Comparison of ENCODE assay signal across 28 cellular contexts in the genomic region with DNA sequence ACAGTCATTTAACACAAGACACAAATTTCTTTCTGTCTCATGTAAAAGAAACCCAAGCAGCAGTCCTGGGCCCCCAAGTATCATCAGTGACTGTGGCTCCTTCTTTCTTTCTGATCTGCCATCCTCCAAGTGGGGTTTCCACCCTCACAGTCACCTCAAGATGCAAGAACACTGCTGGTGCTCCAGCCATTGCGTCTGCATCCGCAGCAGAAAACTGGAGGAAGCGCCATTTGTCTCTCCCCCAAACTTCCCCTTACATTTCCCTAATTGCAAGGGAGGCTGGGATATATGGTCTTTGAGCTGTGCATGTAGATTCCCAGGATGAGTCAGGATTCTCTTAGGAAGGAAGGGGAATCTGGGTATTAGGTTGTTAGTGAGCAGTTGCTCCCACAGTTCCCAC.
DNase-seq lines count a peak whose midpoint lies in the region; ATAC-seq, FAIRE-seq and TF ChIP-seq lines count a peak whose summit lies in the region.
"Had no signal": no experiment of that assay in that cellular context is flagged by ENCODE, and none has a peak within 500 bp of the region (broad histone marks: within the 10 kb centered on the region; RNA-seq: fewer than 3 reads in every experiment).

No MANE protein-coding gene starts in this region.

- H3K4me1 Mint-ChIP-seq in activated naive CD8-positive, alpha-beta T cell treated with anti-CD3 and anti-CD28 coated beads, Interleukin-2, amount 10 ng/mL, durations not matched to agents 7 days and 5 days = peaks cover 23% of the 10 kb centered on the region
- H3K4me1 Mint-ChIP-seq in activated naive CD8-positive, alpha-beta T cell treated with anti-CD3 and anti-CD28 coated beads, Interleukin-2, amount 50 U/mL, for 24 hours = peaks cover 15% of the 10 kb centered on the region
- no peaks in the 10 kb centered on the region for H3K4me1 Mint-ChIP-seq in activated T-helper 17 cell treated with anti-CD3 and anti-CD28 coated beads, Interleukin-2, amount 50 U/mL, for 72 hours
- peaks cover 10% of the 10 kb centered on the region for H3K4me1 Mint-ChIP-seq in stimulated activated memory B cell treated with anti-CD40 and anti-IgM and Interleukin-4, amounts not matched to agents 10 μg/mL and 1 μg/mL and 100 μg/mL, for 72 hours

- H3K27me3 ChIP-seq in dorsolateral prefrontal cortex (peaks cover 0 to 3% (median 0%) of the 10 kb centered on the region in 45 donors), heart right ventricle (peaks cover 0 to 8% (median 0%) of the 10 kb centered on the region in 7 donors)
- H3K27me3 ChIP-seq: BLaER1, Peyer's patch had no signal

- H3K4me3 ChIP-seq in dorsolateral prefrontal cortex = no peak overlapping the region
- no peak overlapping the region for H3K4me3 ChIP-seq in heart right ventricle
- H3K4me3 ChIP-seq: BLaER1, Peyer's patch had no signal

- 91 to 96% methylated on average over 3 of the region's 3 CpGs for WGBS in heart right ventricle, 2 donors

- H3K36me3 Mint-ChIP-seq in activated naive CD8-positive, alpha-beta T cell treated with anti-CD3 and anti-CD28 coated beads, Interleukin-2, amount 10 ng/mL, durations not matched to agents 7 days and 5 days = peaks cover 51% of the 10 kb centered on the region
- peaks cover 33% of the 10 kb centered on the region for H3K36me3 Mint-ChIP-seq in activated naive CD8-positive, alpha-beta T cell treated with anti-CD3 and anti-CD28 coated beads, Interleukin-2, amount 50 U/mL, for 24 hours (ENCODE audit: low read depth)
- H3K36me3 Mint-ChIP-seq in activated T-helper 17 cell treated with anti-CD3 and anti-CD28 coated beads, Interleukin-2, amount 50 U/mL, for 72 hours (ENCODE audit: low read depth) = peaks cover 48% of the 10 kb centered on the region
- peaks cover 54% of the 10 kb centered on the region for H3K36me3 Mint-ChIP-seq in stimulated activated memory B cell treated with anti-CD40 and anti-IgM and Interleukin-4, amounts not matched to agents 10 μg/mL and 1 μg/mL and 100 μg/mL, for 72 hours

- TF ChIP-seq CTCF in dorsolateral prefrontal cortex (IDR thresholded peaks at IDR 0.05 in 54 of 56, conservative IDR thresholded peaks at IDR 0.05 in 2 of 56; ENCODE audit: low read depth in 1 of 56, partially characterized antibody in 56 of 56) = no peak
- no peak for TF ChIP-seq CTCF in heart right ventricle (IDR thresholded peaks at IDR 0.05)

- DNase-seq in activated naive CD8-positive, alpha-beta T cell treated with anti-CD3 and anti-CD28 coated beads, Interleukin-2, amount 10 ng/mL, durations not matched to agents 7 days and 5 days = no peak
- DNase-seq in activated naive CD8-positive, alpha-beta T cell treated with anti-CD3 and anti-CD28 coated beads, Interleukin-2, amount 50 U/mL, for 24 hours = no peak
- DNase-seq in HTR-8/SVneo (ENCODE audit: insufficient read length, low spot score) = no peak
- no peak for DNase-seq in dorsolateral prefrontal cortex
- DNase-seq in heart right ventricle = no peak
- DNase-seq: CD4-positive, CD25-positive, alpha-beta regulatory T cell; COR-L47; DMS79; EL; GDM1; IMR-90; NCI-H1048; NCI-H1694 treated with DMSO at 0.1 percent for 48 hours; NCI-H2081; NCI-H2171; NCI-H226; NCI-H510A; NCI-H69; OCI-M1; Peyer's patch; SHP77 treated with DMSO at 0.1 percent for 48 hours had no signal

- no peaks in the 10 kb centered on the region for H3K4me1 ChIP-seq in heart right ventricle

- no peak overlapping the region for H3K4me3 Mint-ChIP-seq in activated naive CD8-positive, alpha-beta T cell treated with anti-CD3 and anti-CD28 coated beads, Interleukin-2, amount 10 ng/mL, durations not matched to agents 7 days and 5 days
- no peak overlapping the region for H3K4me3 Mint-ChIP-seq in activated naive CD8-positive, alpha-beta T cell treated with anti-CD3 and anti-CD28 coated beads, Interleukin-2, amount 50 U/mL, for 24 hours
- no peak overlapping the region for H3K4me3 Mint-ChIP-seq in activated T-helper 17 cell treated with anti-CD3 and anti-CD28 coated beads, Interleukin-2, amount 50 U/mL, for 72 hours
- H3K4me3 Mint-ChIP-seq in stimulated activated memory B cell treated with anti-CD40 and anti-IgM and Interleukin-4, amounts not matched to agents 10 μg/mL and 1 μg/mL and 100 μg/mL, for 72 hours = no peak overlapping the region

- FAIRE-seq in HTR-8/SVneo (lab: Jason Lieb, UNC) = peak; percentile 33
- FAIRE-seq: A204.1, GM12891 had no signal

- no peak for ATAC-seq in activated naive CD8-positive, alpha-beta T cell treated with anti-CD3 and anti-CD28 coated beads, Interleukin-2, amount 10 ng/mL, durations not matched to agents 7 days and 5 days (ENCODE audit: low read depth)
- ATAC-seq in activated naive CD8-positive, alpha-beta T cell treated with anti-CD3 and anti-CD28 coated beads, Interleukin-2, amount 50 U/mL, for 24 hours = no peak
- ATAC-seq in activated T-helper 17 cell treated with anti-CD3 and anti-CD28 coated beads, Interleukin-2, amount 50 U/mL, for 72 hours (replicated peaks) = no peak
- ATAC-seq in stimulated activated memory B cell treated with anti-CD40 and anti-IgM and Interleukin-4, amounts not matched to agents 10 μg/mL and 1 μg/mL and 100 μg/mL, for 72 hours = no peak
- ATAC-seq in GM21576 (IDR thresholded peaks at IDR 0.05; ENCODE audit: unreplicated experiment) (no peak), heart right ventricle (no peak)
- ATAC-seq: HCT116 had no signal

- peak overlapping the region; percentile 70 for H3K27ac Mint-ChIP-seq in activated naive CD8-positive, alpha-beta T cell treated with anti-CD3 and anti-CD28 coated beads, Interleukin-2, amount 10 ng/mL, durations not matched to agents 7 days and 5 days
- H3K27ac Mint-ChIP-seq in activated naive CD8-positive, alpha-beta T cell treated with anti-CD3 and anti-CD28 coated beads, Interleukin-2, amount 50 U/mL, for 24 hours = no peak overlapping the region
- peak overlapping the region; percentile 49 for H3K27ac Mint-ChIP-seq in activated T-helper 17 cell treated with anti-CD3 and anti-CD28 coated beads, Interleukin-2, amount 50 U/mL, for 72 hours
- H3K27ac Mint-ChIP-seq in stimulated activated memory B cell treated with anti-CD40 and anti-IgM and Interleukin-4, amounts not matched to agents 10 μg/mL and 1 μg/mL and 100 μg/mL, for 72 hours = peak overlapping the region; percentile 39

- H3K27ac ChIP-seq in dorsolateral prefrontal cortex = no peak overlapping the region
- H3K27ac ChIP-seq in heart right ventricle = no peak overlapping the region
- H3K27ac ChIP-seq: Peyer's patch had no signal

- intact Hi-C loops in dorsolateral prefrontal cortex (cut with DNase I) (no loop called here), heart right ventricle (cut with DNase I) (no loop called here)

- H3K9me3 ChIP-seq in heart right ventricle = peaks cover 0 to 5% (median 0%) of the 10 kb centered on the region in 11 donors
- H3K9me3 ChIP-seq: BLaER1, Peyer's patch had no signal

- no peaks in the 10 kb centered on the region for H3K9me3 Mint-ChIP-seq in activated naive CD8-positive, alpha-beta T cell treated with anti-CD3 and anti-CD28 coated beads, Interleukin-2, amount 10 ng/mL, durations not matched to agents 7 days and 5 days
- H3K9me3 Mint-ChIP-seq in activated naive CD8-positive, alpha-beta T cell treated with anti-CD3 and anti-CD28 coated beads, Interleukin-2, amount 50 U/mL, for 24 hours = no peaks in the 10 kb centered on the region
- H3K9me3 Mint-ChIP-seq in activated T-helper 17 cell treated with anti-CD3 and anti-CD28 coated beads, Interleukin-2, amount 50 U/mL, for 72 hours = no peaks in the 10 kb centered on the region
- H3K9me3 Mint-ChIP-seq in stimulated activated memory B cell treated with anti-CD40 and anti-IgM and Interleukin-4, amounts not matched to agents 10 μg/mL and 1 μg/mL and 100 μg/mL, for 72 hours = peaks cover 5% of the 10 kb centered on the region
- H3K9me3 Mint-ChIP-seq: CD4-positive, CD25-positive, alpha-beta regulatory T cell had no signal

- POLR2A ChIA-PET in activated naive CD8-positive, alpha-beta T cell treated with anti-CD3 and anti-CD28 coated beads, Interleukin-2, amount 10 ng/mL, durations not matched to agents 7 days and 5 days (lab: Charles Lee) = no interaction called here

- no peaks in the 10 kb centered on the region for H3K36me3 ChIP-seq in heart right ventricle
- H3K36me3 ChIP-seq: Peyer's patch had no signal

- no peaks in the 10 kb centered on the region for H3K27me3 Mint-ChIP-seq in activated naive CD8-positive, alpha-beta T cell treated with anti-CD3 and anti-CD28 coated beads, Interleukin-2, amount 10 ng/mL, durations not matched to agents 7 days and 5 days
- no peaks in the 10 kb centered on the region for H3K27me3 Mint-ChIP-seq in activated naive CD8-positive, alpha-beta T cell treated with anti-CD3 and anti-CD28 coated beads, Interleukin-2, amount 50 U/mL, for 24 hours
- no peaks in the 10 kb centered on the region for H3K27me3 Mint-ChIP-seq in activated T-helper 17 cell treated with anti-CD3 and anti-CD28 coated beads, Interleukin-2, amount 50 U/mL, for 72 hours
- no peaks in the 10 kb centered on the region for H3K27me3 Mint-ChIP-seq in stimulated activated memory B cell treated with anti-CD40 and anti-IgM and Interleukin-4, amounts not matched to agents 10 μg/mL and 1 μg/mL and 100 μg/mL, for 72 hours
- H3K27me3 Mint-ChIP-seq: CD4-positive, CD25-positive, alpha-beta regulatory T cell had no signal
